In the genomic region with DNA sequence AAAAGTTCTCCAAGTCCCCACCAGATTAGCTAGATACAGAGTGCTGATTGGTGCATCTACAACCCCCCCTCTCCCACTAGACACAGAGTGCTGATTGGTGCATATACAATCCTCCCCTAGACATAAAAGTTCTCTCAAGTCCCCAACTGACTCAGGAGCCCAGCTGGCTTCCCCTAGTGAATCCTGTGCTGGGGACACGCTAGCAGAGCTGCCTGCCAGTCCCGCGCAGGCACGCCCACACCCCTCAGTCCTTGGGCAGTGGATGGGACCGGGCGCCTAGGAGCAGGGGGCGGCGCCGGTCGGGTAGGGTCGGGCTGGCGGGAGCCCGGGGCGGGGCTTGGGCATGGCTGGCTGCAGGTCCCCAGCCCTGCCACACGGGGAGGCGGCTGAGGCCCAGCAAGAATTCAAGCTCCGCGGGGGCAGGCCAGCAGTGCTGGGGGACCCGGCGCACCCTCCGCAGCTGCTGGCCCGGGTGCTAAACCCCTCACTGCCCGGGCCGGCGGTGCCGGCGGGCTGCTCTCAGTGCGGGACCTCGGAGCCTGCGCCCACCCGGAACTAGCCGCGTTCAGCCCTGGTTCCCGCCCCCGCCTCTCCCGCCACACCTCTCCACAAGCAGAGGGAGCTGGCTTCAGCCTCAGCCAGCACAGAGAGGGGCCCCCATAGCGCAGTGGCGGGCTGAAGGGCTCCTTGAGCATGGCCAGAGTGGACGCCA, we compare ENCODE assay signal across 8 cellular contexts.
DNase-seq lines count a peak whose midpoint lies in the region; ATAC-seq and TF ChIP-seq lines count a peak whose summit lies in the region.

No MANE protein-coding gene starts in this region.

- H3K4me3 Mint-ChIP-seq in Calu3 (ENCODE audit: low read depth, unreplicated experiment) = peak overlapping the region; percentile 72
- peak overlapping the region; percentile 81 for H3K4me3 Mint-ChIP-seq in natural killer cell treated with Interleukin-12 subunit alpha and Interleukin-12 subunit beta and Interleukin-15 and Interleukin-18, amount 100 ng/mL, for 72 hours

- H3K27me3 ChIP-seq in NT2/D1 (ENCODE audit: insufficient read depth, insufficient read length) (no peaks in the 10 kb centered on the region), esophagus squamous epithelium (no peaks in the 10 kb centered on the region)

- no peaks in the 10 kb centered on the region for H3K9me3 ChIP-seq in NT2/D1 (ENCODE audit: insufficient read depth, low read length)
- H3K9me3 ChIP-seq in esophagus squamous epithelium = no peaks in the 10 kb centered on the region

- H3K9ac ChIP-seq in NT2/D1 (ENCODE audit: insufficient read length, low read depth) = peak overlapping the region; percentile 64

- WGBS in esophagus squamous epithelium, 2 donors = 0% methylated on average over 3 of the region's 39 CpGs; no CpG with 5 or more reads in 1 of the 2 donors

- H3K27ac Mint-ChIP-seq in Calu3 (ENCODE audit: unreplicated experiment) = no peak overlapping the region
- peak overlapping the region in 1 of 2 donors; percentile 58 for H3K27ac Mint-ChIP-seq in natural killer cell treated with Interleukin-12 subunit alpha and Interleukin-12 subunit beta and Interleukin-15 and Interleukin-18, amount 100 ng/mL, for 72 hours

- no TSS peak for BruUV-seq in Calu3 (replicated peaks; lab: Mats Ljungman, UMichigan)

- CTCF ChIA-PET in Calu3 (lab: Charles Lee) = interaction anchor here (0.6 to 1.5 kb wide), 3 partner anchors 78 to 134 kb away, joined by 3 to 7 read pairs (median 3); no protein-coding TSS in a partner anchor

- no peaks in the 10 kb centered on the region for H3K4me1 ChIP-seq in NT2/D1 (ENCODE audit: insufficient read depth, insufficient read length)
- peaks cover 0 to 16% (median 5%) of the 10 kb centered on the region in 3 donors for H3K4me1 ChIP-seq in esophagus squamous epithelium

- DNase-seq in Calu3 (peak; percentile 86), HK-2 (ENCODE audit: unreplicated experiment) (peak; percentile 85), NT2/D1 (ENCODE audit: low read depth, low spot score) (peak; percentile 58), activated T-cell treated with anti-CD3 and anti-CD28 coated beads for 1 hour (ENCODE audit: low read depth) (peak; percentile 47), esophagus squamous epithelium (lab: John Stamatoyannopoulos, UW) (no peak)
- peak; percentile 83 for DNase-seq in natural killer cell treated with Interleukin-12 subunit alpha and Interleukin-12 subunit beta and Interleukin-15 and Interleukin-18, amount 100 ng/mL, for 72 hours (ENCODE audit: low spot score)
- DNase-seq in stimulated activated naive CD8-positive, alpha-beta T cell treated with anti-CD3 and anti-CD28 coated beads, Interleukin-15, Interleukin-2, amounts not matched to agents 100 U/mL and 50 U/mL, for 24 hours = peak; percentile 86

- peaks cover 9% of the 10 kb centered on the region for H3K36me3 Mint-ChIP-seq in Calu3 (ENCODE audit: insufficient read depth, unreplicated experiment)
- no peaks in the 10 kb centered on the region for H3K36me3 Mint-ChIP-seq in natural killer cell treated with Interleukin-12 subunit alpha and Interleukin-12 subunit beta and Interleukin-15 and Interleukin-18, amount 100 ng/mL, for 72 hours

- peak; percentile 100 for ATAC-seq in GM19467 (IDR thresholded peaks at IDR 0.05; ENCODE audit: unreplicated experiment)
- ATAC-seq in natural killer cell treated with Interleukin-12 subunit alpha and Interleukin-12 subunit beta and Interleukin-15 and Interleukin-18, amount 100 ng/mL, for 72 hours = peak; percentile 99
- ATAC-seq in stimulated activated naive CD8-positive, alpha-beta T cell treated with anti-CD3 and anti-CD28 coated beads, Interleukin-15, Interleukin-2, amounts not matched to agents 100 U/mL and 50 U/mL, for 24 hours = peak; percentile 99

- H3K4me1 Mint-ChIP-seq in Calu3 (ENCODE audit: low read depth, unreplicated experiment) = no peaks in the 10 kb centered on the region
- peaks cover 6 to 9% of the 10 kb centered on the region in 2 donors for H3K4me1 Mint-ChIP-seq in natural killer cell treated with Interleukin-12 subunit alpha and Interleukin-12 subunit beta and Interleukin-15 and Interleukin-18, amount 100 ng/mL, for 72 hours (ENCODE audit: low read depth in 2 of 2)

- H3K4me3 ChIP-seq in NT2/D1 (ENCODE audit: insufficient read length, low read depth) = peak overlapping the region; percentile 47
- H3K4me3 ChIP-seq in esophagus squamous epithelium = peak overlapping the region; percentile 34 to 76 (median 53)

- TF ChIP-seq CTCF in Calu3 (IDR thresholded peaks at IDR 0.05; ENCODE audit: unreplicated experiment) (peak; percentile 65), esophagus squamous epithelium (IDR thresholded peaks at IDR 0.05) (peak in 5 of 6 experiments; percentile 58 to 77 (median 64))

- intact Hi-C loops in Calu3 (cut with micrococcal nuclease; ENCODE audit: unreplicated experiment) = no loop called here
- intact Hi-C loops in esophagus squamous epithelium (cut with DNase I) = no loop called here

- H3K36me3 ChIP-seq in NT2/D1 (ENCODE audit: insufficient read depth, insufficient read length, low read length) (no peaks in the 10 kb centered on the region), esophagus squamous epithelium (no peaks in the 10 kb centered on the region)

- no peaks in the 10 kb centered on the region for H3K9me3 Mint-ChIP-seq in Calu3 (ENCODE audit: low read depth, unreplicated experiment)
- no peaks in the 10 kb centered on the region for H3K9me3 Mint-ChIP-seq in natural killer cell treated with Interleukin-12 subunit alpha and Interleukin-12 subunit beta and Interleukin-15 and Interleukin-18, amount 100 ng/mL, for 72 hours

- no peaks in the 10 kb centered on the region for H3K27me3 Mint-ChIP-seq in Calu3 (ENCODE audit: unreplicated experiment)
- H3K27me3 Mint-ChIP-seq in natural killer cell treated with Interleukin-12 subunit alpha and Interleukin-12 subunit beta and Interleukin-15 and Interleukin-18, amount 100 ng/mL, for 72 hours = no peaks in the 10 kb centered on the region

- peak overlapping the region; percentile 7 to 66 (median 41) for H3K27ac ChIP-seq in esophagus squamous epithelium

- TF ChIP-seq POLR2A in esophagus squamous epithelium (IDR thresholded peaks at IDR 0.05) = no peak
